ENCODE assay signal across 18 cellular contexts in genomic region chr7:41787951-41788350, GRCh38.
DNase-seq lines count a peak whose midpoint lies in the region; ATAC-seq and TF ChIP-seq lines count a peak whose summit lies in the region.
"Had no signal": no experiment of that assay in that cellular context is flagged by ENCODE, and none has a peak within 500 bp of the region (broad histone marks: within the 10 kb centered on the region; RNA-seq: fewer than 3 reads in every experiment).

No MANE protein-coding gene starts in this region.

- no peak overlapping the region for H4K91ac ChIP-seq in mesenchymal stem cell (ENCODE audit: low read length)

- H3K36me3 ChIP-seq in RWPE2 (ENCODE audit: low read depth) (no peaks in the 10 kb centered on the region), mesenchymal stem cell (ENCODE audit: control insufficient read depth in 1 of 2, insufficient read depth in 2 of 2, low read depth in 1 of 2, low read length in 2 of 2) (no peaks in the 10 kb centered on the region), subcutaneous abdominal adipose tissue (ENCODE audit: control insufficient read depth in 5 of 5, insufficient read depth in 5 of 5, low read length in 5 of 5) (no peaks in the 10 kb centered on the region)
- H3K36me3 ChIP-seq: SJSA1 had no signal

- no peak for TF ChIP-seq CTCF in RWPE2 (IDR thresholded peaks at IDR 0.05; ENCODE audit: poor library complexity, severe bottlenecking)

- no peaks in the 10 kb centered on the region for H3K9me3 ChIP-seq in RWPE2 (ENCODE audit: severe bottlenecking)
- no peaks in the 10 kb centered on the region for H3K9me3 ChIP-seq in mesenchymal stem cell (ENCODE audit: control insufficient read depth, low read length)
- no peaks in the 10 kb centered on the region for H3K9me3 ChIP-seq in subcutaneous abdominal adipose tissue (ENCODE audit: control insufficient read depth in 5 of 5, low read length in 5 of 5)
- H3K9me3 ChIP-seq: SJSA1 had no signal

- H2BK12ac ChIP-seq in mesenchymal stem cell (ENCODE audit: low read length in 2 of 2): no peak overlapping the region

- H2BK15ac ChIP-seq in mesenchymal stem cell (ENCODE audit: low read depth, poor library complexity, severe bottlenecking): no peak overlapping the region

- H2BK120ac ChIP-seq in mesenchymal stem cell (ENCODE audit: low read depth, low read length): no peak overlapping the region

- H2BK5ac ChIP-seq in mesenchymal stem cell (ENCODE audit: low read depth, low read length, poor library complexity, severe bottlenecking): no peak overlapping the region

- H3K27me3 ChIP-seq in RWPE2 (ENCODE audit: insufficient read depth, poor library complexity, severe bottlenecking): no peaks in the 10 kb centered on the region
- H3K27me3 ChIP-seq in mesenchymal stem cell (ENCODE audit: control insufficient read depth in 1 of 2, insufficient read depth in 1 of 2, low read length in 2 of 2): no peaks in the 10 kb centered on the region
- H3K27me3 ChIP-seq in subcutaneous abdominal adipose tissue (ENCODE audit: control insufficient read depth in 5 of 5, insufficient read depth in 4 of 5, low read length in 5 of 5): no peaks in the 10 kb centered on the region
- H3K27me3 ChIP-seq: SJSA1 had no signal

- 17% methylated on average over 1 of the region's 1 CpG for WGBS in mesenchymal stem cell

- DNase-seq in ELR (ENCODE audit: low read depth) (peak; percentile 11), RWPE2 (ENCODE audit: low spot score) (no peak), mesenchymal stem cell (no peak), NCI-H524 (lab: John Stamatoyannopoulos, UW) (no peak), substantia nigra (lab: John Stamatoyannopoulos, UW) (no peak), NCI-H1417 treated with DMSO at 0.1 percent for 48 hours (lab: John Stamatoyannopoulos, UW) (no peak)
- DNase-seq: MM.1S; NCI-H1048; NCI-H1436; NCI-H187 treated with DMSO at 0.1 percent for 48 hours; NCI-H226; NCI-H510A treated with DMSO at 0.1 percent for 48 hours; NCI-H774; NK-92 treated with Interleukin-12 subunit alpha and Interleukin-12 subunit beta, amount 100 ng/mL, for 24 hours had no signal

- no peak overlapping the region for H3K4ac ChIP-seq in mesenchymal stem cell (ENCODE audit: low read depth in 1 of 2, low read length in 2 of 2)

- no peak for ATAC-seq in RWPE2 (ENCODE audit: low read depth)
- ATAC-seq: K562, Right ventricle myocardium inferior had no signal

- H3K79me1 ChIP-seq in mesenchymal stem cell (replicated peaks; ENCODE audit: low read length, poor library complexity, severe bottlenecking): no peaks in the 10 kb centered on the region

- H3K9ac ChIP-seq in mesenchymal stem cell (ENCODE audit: low read length) (no peak overlapping the region), subcutaneous abdominal adipose tissue (ENCODE audit: low read length in 5 of 5) (no peak overlapping the region)

- H4K8ac ChIP-seq in mesenchymal stem cell (ENCODE audit: low read length): no peak overlapping the region

- no peak overlapping the region for H2AFZ ChIP-seq in mesenchymal stem cell (ENCODE audit: low read depth, low read length)

- H3K18ac ChIP-seq in mesenchymal stem cell (ENCODE audit: low read depth in 1 of 2, low read length in 2 of 2): no peak overlapping the region

- H3K4me3 ChIP-seq in RWPE2 (ENCODE audit: severe bottlenecking): no peak overlapping the region
- no peak overlapping the region for H3K4me3 ChIP-seq in mesenchymal stem cell (ENCODE audit: insufficient read depth in 1 of 2, low read depth in 1 of 2, low read length in 2 of 2)
- H3K4me3 ChIP-seq in subcutaneous abdominal adipose tissue (ENCODE audit: low read depth in 1 of 5, low read length in 5 of 5): no peak overlapping the region
- H3K4me3 ChIP-seq: K562, SJSA1 had no signal

- H3K23ac ChIP-seq in mesenchymal stem cell (ENCODE audit: low read length in 2 of 2): no peak overlapping the region

- peak overlapping the region; percentile 17 for H3K27ac ChIP-seq in RWPE2 (ENCODE audit: poor library complexity, severe bottlenecking)
- H3K27ac ChIP-seq in mesenchymal stem cell (ENCODE audit: low read length, poor library complexity, severe bottlenecking): peak overlapping the region; percentile 10
- peak overlapping the region; percentile 86 for H3K27ac ChIP-seq in subcutaneous abdominal adipose tissue (ENCODE audit: low read depth, low read length)
- no peak overlapping the region for H3K27ac ChIP-seq in substantia nigra (ENCODE audit: low read depth, low read length, poor library complexity, severe bottlenecking)
- H3K27ac ChIP-seq: SJSA1 had no signal

- peaks cover 12% of the 10 kb centered on the region for H3K4me1 ChIP-seq in RWPE2 (ENCODE audit: insufficient read depth, poor library complexity, severe bottlenecking)
- H3K4me1 ChIP-seq in mesenchymal stem cell (ENCODE audit: control insufficient read depth, insufficient read depth, low read depth, low read length): peaks cover 2% of the 10 kb centered on the region
- H3K4me1 ChIP-seq in subcutaneous abdominal adipose tissue (ENCODE audit: control insufficient read depth in 5 of 5, insufficient read depth in 5 of 5, low read length in 5 of 5): peaks cover 0 to 27% (median 21%) of the 10 kb centered on the region in 5 donors
- H3K4me1 ChIP-seq: SJSA1 had no signal

- H2AK5ac ChIP-seq in mesenchymal stem cell (ENCODE audit: low read length, severe bottlenecking): no peak overlapping the region

- no peak overlapping the region for H3K4me2 ChIP-seq in mesenchymal stem cell (ENCODE audit: low read length, poor library complexity, severe bottlenecking)

- H3K14ac ChIP-seq in mesenchymal stem cell (ENCODE audit: low read length in 2 of 2): no peak overlapping the region
